Comparison of ENCODE assay signal across 15 cellular contexts in the genomic region with DNA sequence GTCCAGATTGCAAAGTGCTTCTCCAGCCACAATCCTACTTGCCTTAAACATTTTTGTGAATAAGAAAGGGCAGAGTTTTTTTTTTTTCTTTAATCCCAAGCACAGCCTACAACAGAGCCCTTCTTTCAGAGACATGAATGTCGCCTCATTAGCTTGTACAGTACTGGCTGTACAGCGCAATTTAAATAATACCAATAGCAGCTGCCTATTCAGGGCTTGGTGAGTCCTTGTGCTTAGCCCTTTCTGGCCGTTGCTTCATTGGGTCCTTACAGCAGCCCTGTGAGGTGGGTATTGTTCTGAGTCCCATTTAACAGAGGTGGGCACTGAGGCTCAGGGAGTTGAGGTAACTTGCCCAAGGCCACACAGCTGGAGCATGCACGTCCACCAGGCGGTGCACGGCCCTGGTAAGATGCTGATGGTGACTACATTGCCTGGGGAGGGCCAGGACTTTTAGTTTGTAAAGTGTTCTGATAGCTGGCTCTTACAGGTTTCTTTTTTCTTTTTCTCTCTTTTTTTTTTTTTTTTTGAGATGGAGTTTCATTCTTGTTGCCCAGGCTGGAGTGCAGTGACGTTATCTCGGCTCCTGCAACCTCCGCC. TPM values are rescaled to one million over a fixed set of nuclear protein-coding genes. Genes with fewer than 3 reads are reported as not detected.
DNase-seq lines count a peak whose midpoint lies in the region; ATAC-seq and TF ChIP-seq lines count a peak whose summit lies in the region.
"Had no signal": no experiment of that assay in that cellular context is flagged by ENCODE, and none has a peak within 500 bp of the region (broad histone marks: within the 10 kb centered on the region; RNA-seq: fewer than 3 reads in every experiment).

No MANE protein-coding gene starts in this region.

- H2BK5ac ChIP-seq in mesendoderm (ENCODE audit: low read length) = no peak overlapping the region

- no peak overlapping the region for H3K4ac ChIP-seq in mesendoderm (ENCODE audit: low read depth, low read length)

- no peaks in the 10 kb centered on the region for H3K27me3 ChIP-seq in mesendoderm (ENCODE audit: insufficient read depth, low read length, poor library complexity)
- H3K27me3 ChIP-seq in tibial nerve = no peaks in the 10 kb centered on the region
- no peaks in the 10 kb centered on the region for H3K27me3 ChIP-seq in prostate gland (replicated peaks; ENCODE audit: insufficient read depth)

- peak overlapping the region; percentile 11 for H3K56ac ChIP-seq in mesendoderm (ENCODE audit: low read length)

- H2BK120ac ChIP-seq in mesendoderm (ENCODE audit: low read depth, low read length) = no peak overlapping the region

- no peak overlapping the region for H4K5ac ChIP-seq in mesendoderm (ENCODE audit: low read length)

- peak overlapping the region; percentile 9 for H3K23ac ChIP-seq in mesendoderm (ENCODE audit: low read length)

- TF ChIP-seq EP300 in tibial nerve (IDR thresholded peaks at IDR 0.05) = no peak

- no peak overlapping the region for H2BK15ac ChIP-seq in mesendoderm (replicated peaks; ENCODE audit: low read depth)

- peaks cover 14% of the 10 kb centered on the region for H3K36me3 ChIP-seq in mesendoderm (ENCODE audit: control insufficient read depth, insufficient read depth, low read length)
- H3K36me3 ChIP-seq in tibial nerve = peaks cover 5 to 65% (median 7%) of the 10 kb centered on the region in 3 donors
- H3K36me3 ChIP-seq in prostate gland = peaks cover 0 to 12% of the 10 kb centered on the region in 2 donors

- no peak overlapping the region for H2AK5ac ChIP-seq in mesendoderm (ENCODE audit: low read length)

- H3K4me2 ChIP-seq in mesendoderm (ENCODE audit: low read length) = no peak overlapping the region
- H3K4me2 ChIP-seq: A549 had no signal

- no CpG with 5 or more reads among the region's 9 CpGs for WGBS in mesendoderm (ENCODE audit: extremely low coverage, insufficient coverage, low lambda C conversion rate)
- WGBS in tibial nerve, 2 donors = 59 to 65% methylated on average over 9 of the region's 9 CpGs
- WGBS in prostate gland = 86% methylated on average over 9 of the region's 9 CpGs

- ATAC-seq in Right ventricle myocardium superior (ENCODE audit: poor library complexity) (no peak), Right ventricle myocardium inferior (no peak), GM21529 (IDR thresholded peaks at IDR 0.05; ENCODE audit: unreplicated experiment) (no peak)
- ATAC-seq: A549 had no signal

- TF ChIP-seq POLR2A in tibial nerve (IDR thresholded peaks at IDR 0.05) (no peak), prostate gland (IDR thresholded peaks at IDR 0.05) (no peak)

- no peaks in the 10 kb centered on the region for H3K9me3 ChIP-seq in tibial nerve
- no peaks in the 10 kb centered on the region for H3K9me3 ChIP-seq in prostate gland
- H3K9me3 ChIP-seq: A549, Caco-2 had no signal

- intact Hi-C loops in Right ventricle myocardium superior (cut with DNase I) (no loop called here), Right ventricle myocardium inferior (cut with DNase I) (no loop called here), prostate gland (cut with DNase I) (no loop called here)

- no peak overlapping the region for H3K18ac ChIP-seq in mesendoderm (ENCODE audit: low read length)

- H3K4me1 ChIP-seq in mesendoderm (ENCODE audit: control insufficient read depth, low read depth, low read length) (peaks cover 6% of the 10 kb centered on the region), tibial nerve (peaks cover 0 to 76% (median 12%) of the 10 kb centered on the region in 4 donors), prostate gland (replicated peaks) (no peaks in the 10 kb centered on the region)
- H3K4me1 ChIP-seq: Caco-2 had no signal

- H3K79me1 ChIP-seq in mesendoderm (ENCODE audit: low read length) = peaks cover 23% of the 10 kb centered on the region

- no peak overlapping the region for H4K8ac ChIP-seq in mesendoderm (ENCODE audit: low read depth, low read length)

- H3K79me2 ChIP-seq in mesendoderm (ENCODE audit: control insufficient read depth, insufficient read depth, low read length) = peaks cover 13% of the 10 kb centered on the region

- no peak overlapping the region for H3K9ac ChIP-seq in mesendoderm (ENCODE audit: low read length)

- no peak overlapping the region for H3K4me3 ChIP-seq in mesendoderm (ENCODE audit: low read length)
- H3K4me3 ChIP-seq in tibial nerve = no peak overlapping the region
- no peak overlapping the region for H3K4me3 ChIP-seq in prostate gland
- H3K4me3 ChIP-seq: A549 had no signal

- DNase-seq in Right ventricle myocardium superior (peak; percentile 13), Right ventricle myocardium inferior (ENCODE audit: missing footprints) (no peak), NCI-H526 treated with DMSO at 0.1 percent for 48 hours (lab: John Stamatoyannopoulos, UW) (peak; percentile 7), mesendoderm (no peak), tibial nerve (ENCODE audit: low spot score in 2 of 2) (no peak), hepatic stellate cell (ENCODE audit: low spot score) (no peak), prostate gland (ENCODE audit: low spot score) (no peak)
- DNase-seq: AML-193; Caco-2; CD4-positive, alpha-beta T cell; H9 had no signal

- H3K27ac ChIP-seq in mesendoderm (ENCODE audit: low read depth, low read length) (no peak overlapping the region), tibial nerve (peak overlapping the region; percentile 36 to 71 (median 62)), prostate gland (no peak overlapping the region)
- H3K27ac ChIP-seq: 22Rv1, A549, C4-2B had no signal

- peak in 2 of 5 experiments; percentile 21 to 24 for TF ChIP-seq CTCF in tibial nerve (IDR thresholded peaks at IDR 0.05)
- no peak for TF ChIP-seq CTCF in prostate gland (IDR thresholded peaks at IDR 0.05)

RNA-seq across cellular contexts. Expression of a gene that starts 23.2 kb away (rescaled TPM):
- 50.8 TPM for total RNA-seq in Right ventricle myocardium superior
- 60.4 TPM for total RNA-seq in Right ventricle myocardium inferior
- polyA plus RNA-seq in mesendoderm (2013, experiment 1 of 2) = 36.0 TPM
- polyA plus RNA-seq in mesendoderm (2013, experiment 2 of 2) = 34.9 TPM
- total RNA-seq in tibial nerve = 100 to 1,000 TPM in 2 of 4 donors, 10 to 100 TPM in 2; 53.2 to 137 (median 104) TPM
- 100 to 1,000 TPM in 1 of 2 donors, 10 to 100 TPM in 1; 65.8 to 175 TPM for total RNA-seq in prostate gland

Comparison
In these comparisons a context has a peak if more than half of its experiments do, and no peak if none do; other contexts are left out.
1. DNase-seq: peak in Right ventricle myocardium superior (single experiment) and NCI-H526 treated with DMSO at 0.1 percent for 48 hours (single experiment); none in Right ventricle myocardium inferior (single experiment), mesendoderm (single experiment), tibial nerve (0 of 2), hepatic stellate cell (single experiment) and prostate gland (single experiment).
2. H3K27ac ChIP-seq: peak in tibial nerve (4 of 4); none in mesendoderm (single experiment) and prostate gland (0 of 2).